8 cellular contexts compared by ENCODE assay signal in genomic region chr2:241314181-241314932, GRCh38. TPM values are rescaled to one million over a fixed set of nuclear protein-coding genes. Genes with fewer than 3 reads are reported as not detected.
DNase-seq lines count a peak whose midpoint lies in the region; ATAC-seq and TF ChIP-seq lines count a peak whose summit lies in the region.

No MANE protein-coding gene starts in this region.

- no peak for ATAC-seq in HG03095 (IDR thresholded peaks at IDR 0.05; ENCODE audit: unreplicated experiment)

- H3K27ac ChIP-seq in temporal lobe (ENCODE audit: low read depth, low read length) = peak overlapping the region; percentile 96

- peak overlapping the region; percentile 63 for H3K4me3 ChIP-seq in kidney epithelial cell (ENCODE audit: low read depth, low read length)

- no peak for TF ChIP-seq CTCF in kidney epithelial cell (IDR thresholded peaks at IDR 0.05; ENCODE audit: insufficient read depth, low read length, poor library complexity, severe bottlenecking)

- H3K27me3 ChIP-seq in kidney epithelial cell (ENCODE audit: control insufficient read depth, insufficient read depth, low read length) = no peaks in the 10 kb centered on the region

- H3K36me3 ChIP-seq in kidney epithelial cell (ENCODE audit: control insufficient read depth, insufficient read depth, low read length) = no peaks in the 10 kb centered on the region

- DNase-seq in GF-D8 (lab: John Stamatoyannopoulos, UW) = peak; percentile 57
- DNase-seq in M059J (ENCODE audit: low read depth) = peak; percentile 33
- DNase-seq in amniotic epithelial cell (ENCODE audit: low read depth) = peak; percentile 63
- no peak for DNase-seq in kidney epithelial cell (ENCODE audit: low read depth)
- no peak for DNase-seq in NCI-H187 treated with DMSO at 0.1 percent for 48 hours (lab: John Stamatoyannopoulos, UW)
- DNase-seq in cerebellar nuclear complex (lab: John Stamatoyannopoulos, UW) = no peak

RNA-seq across cellular contexts. Expression of gene HDLBP, which starts 1.1 kb away (rescaled TPM):
- total RNA-seq in M059J (2014; rRNA removed; shearing (Covaris generic)) = 233 and 426 TPM in 2 replicates
- total RNA-seq in kidney epithelial cell (405 and 510 TPM in 2 replicates), temporal lobe (122 TPM)

RNA-seq across cellular contexts. Expression of gene SEPTIN2, which starts 1.4 kb away (rescaled TPM):
- total RNA-seq in M059J (2014; rRNA removed; shearing (Covaris generic)) = 234 and 310 TPM in 2 replicates
- total RNA-seq in kidney epithelial cell (333 and 350 TPM in 2 replicates), temporal lobe (202 TPM)

RNA-seq across cellular contexts. Expression of gene FARP2, which starts 41.7 kb away (rescaled TPM):
- 12.8 and 17.0 TPM in 2 replicates for total RNA-seq in M059J (2014; rRNA removed; shearing (Covaris generic))
- total RNA-seq in kidney epithelial cell (20.9 and 31.8 TPM in 2 replicates), temporal lobe (23.1 TPM)

Comparison
In these comparisons a context has a peak if more than half of its experiments do, and no peak if none do; other contexts are left out.
1. DNase-seq: peak in GF-D8 (single experiment), M059J (single experiment) and amniotic epithelial cell (single experiment); none in kidney epithelial cell (single experiment), NCI-H187 treated with DMSO at 0.1 percent for 48 hours (single experiment) and cerebellar nuclear complex (0 of 2).